16 cellular contexts compared by ENCODE assay signal in the genomic region with DNA sequence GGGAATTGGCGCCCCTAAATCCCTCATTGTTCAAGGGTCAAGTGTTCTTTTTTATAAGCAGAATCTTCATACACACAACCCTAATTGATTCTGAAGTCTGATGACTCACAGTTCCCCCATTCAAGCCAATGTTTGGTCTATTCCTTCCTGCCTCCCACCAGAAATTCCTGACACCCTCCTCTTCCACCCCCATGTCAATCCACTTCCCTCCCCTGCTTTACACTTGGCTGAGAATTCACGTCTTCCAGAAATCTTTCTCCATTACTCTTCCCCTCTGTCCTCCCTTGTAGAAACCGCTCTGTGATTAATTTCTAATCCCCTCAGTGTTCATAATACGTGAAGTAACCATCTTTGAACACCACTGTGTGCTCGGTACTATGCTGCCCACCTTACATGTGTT.
"Had no signal": no experiment of that assay in that cellular context is flagged by ENCODE, and none has a peak within 500 bp of the region (broad histone marks: within the 10 kb centered on the region; RNA-seq: fewer than 3 reads in every experiment).

No MANE protein-coding gene starts in this region.

- ATAC-seq: activated CD4-positive, alpha-beta T cell treated with anti-CD3 and anti-CD28 coated beads for 36 hours; esophagus mucosa; heart right ventricle; WTC11 had no signal

- H3K9me3 ChIP-seq: breast epithelium, heart right ventricle, right atrium auricular region had no signal

- DNase-seq: activated CD4-positive, alpha-beta T cell treated with anti-CD3 and anti-CD28 coated beads for 36 hours; activated CD4-positive, alpha-beta T cell treated with anti-CD3 and anti-CD28 coated beads, Interleukin-2, amount 50 U/mL, for 48 hours; activated naive CD4-positive, alpha-beta T cell treated with anti-CD3 and anti-CD28 coated beads for 36 hours; aorta; heart right ventricle; nephron progenitor cell; nucleus accumbens; stimulated activated CD4-positive, alpha-beta T cell treated with anti-CD3 and anti-CD28 coated beads, Interleukin-12 subunit alpha, Interleukin-12 subunit beta, amount 100 ng/mL, for 4 hours; stimulated activated CD4-positive, alpha-beta T cell treated with anti-CD3 and anti-CD28 coated beads, Interleukin-1b, Interleukin-23, amount 100 ng/mL, for 48 hours; stimulated activated CD8-positive, alpha-beta memory T cell treated with anti-CD3 and anti-CD28 coated beads, Interleukin-4, amount 100 ng/mL, for 48 hours; stimulated activated naive CD4-positive, alpha-beta T cell had no signal

- H3K4me3 ChIP-seq: breast epithelium, coronary artery, heart right ventricle, right atrium auricular region had no signal

- H3K36me3 ChIP-seq: breast epithelium, heart right ventricle, right atrium auricular region had no signal

- H3K27ac ChIP-seq: breast epithelium, coronary artery, heart right ventricle, right atrium auricular region had no signal

- H3K4me1 ChIP-seq: breast epithelium, heart right ventricle, right atrium auricular region had no signal
